Comparison of ENCODE assay signal across 15 cellular contexts in genomic region chr11:122646549-122647340, GRCh38. TPM values are rescaled to one million over a fixed set of nuclear protein-coding genes. Genes with fewer than 3 reads are reported as not detected.
DNase-seq lines count a peak whose midpoint lies in the region; ATAC-seq, FAIRE-seq and TF ChIP-seq lines count a peak whose summit lies in the region.
"Had no signal": no experiment of that assay in that cellular context is flagged by ENCODE, and none has a peak within 500 bp of the region (broad histone marks: within the 10 kb centered on the region; RNA-seq: fewer than 3 reads in every experiment).

No MANE protein-coding gene starts in this region.

- FAIRE-seq in urothelium cell line (lab: Jason Lieb, UNC): no peak
- FAIRE-seq: islet of Langerhans had no signal

- H3K27ac ChIP-seq in RWPE2 (ENCODE audit: poor library complexity, severe bottlenecking): peak overlapping the region; percentile 50
- H3K27ac ChIP-seq: 22Rv1, esophagus muscularis mucosa, HL-60 had no signal

- H3K27me3 ChIP-seq in RWPE2 (ENCODE audit: insufficient read depth, poor library complexity, severe bottlenecking): no peaks in the 10 kb centered on the region

- H3K4me3 ChIP-seq in RWPE2 (ENCODE audit: severe bottlenecking) (no peak overlapping the region), fibroblast of the aortic adventitia (ENCODE audit: low read depth, low read length) (no peak overlapping the region)
- H3K4me3 ChIP-seq: esophagus muscularis mucosa had no signal

- TF ChIP-seq CTCF in RWPE2 (IDR thresholded peaks at IDR 0.05; ENCODE audit: poor library complexity, severe bottlenecking): no peak
- no peak for TF ChIP-seq CTCF in fibroblast of the aortic adventitia (IDR thresholded peaks at IDR 0.05; ENCODE audit: insufficient read depth, low read length)

- DNase-seq in NCI-H1092 treated with DMSO at 0.1 percent for 48 hours (lab: John Stamatoyannopoulos, UW): peak; percentile 24
- DNase-seq in NCI-H1092 (lab: John Stamatoyannopoulos, UW): no peak
- DNase-seq in RWPE2 (ENCODE audit: low spot score): no peak
- DNase-seq in fibroblast of the aortic adventitia (ENCODE audit: low read depth): peak; percentile 82
- DNase-seq in urothelium cell line (ENCODE audit: low spot score): peak; percentile 43
- no peak for DNase-seq in NCI-H2029 treated with DMSO at 0.1 percent for 48 hours (lab: John Stamatoyannopoulos, UW)
- no peak for DNase-seq in NCI-H446 treated with DMSO at 0.1 percent for 48 hours (lab: John Stamatoyannopoulos, UW)
- DNase-seq: activated CD4-positive, alpha-beta T cell treated with anti-CD3 and anti-CD28 coated beads, Interleukin-2, amount 50 U/mL, for 4 hours; naive thymus-derived CD8-positive, alpha-beta T cell had no signal

- no peaks in the 10 kb centered on the region for H3K9me3 ChIP-seq in RWPE2 (ENCODE audit: severe bottlenecking)
- H3K9me3 ChIP-seq: esophagus muscularis mucosa had no signal

- ATAC-seq in RWPE2 (ENCODE audit: low read depth) (peak; percentile 32; the same call in 2 of the 3 replicates), GM21423 (IDR thresholded peaks at IDR 0.05; ENCODE audit: unreplicated experiment) (no peak)
- ATAC-seq: naive thymus-derived CD8-positive, alpha-beta T cell; sciatic nerve had no signal

- peaks cover 18% of the 10 kb centered on the region for H3K4me1 ChIP-seq in RWPE2 (ENCODE audit: insufficient read depth, poor library complexity, severe bottlenecking)

- no peaks in the 10 kb centered on the region for H3K36me3 ChIP-seq in RWPE2 (ENCODE audit: low read depth)
- H3K36me3 ChIP-seq: esophagus muscularis mucosa had no signal

RNA-seq across cellular contexts. Expression of gene UBASH3B, which starts 8.8 kb away (rescaled TPM):
- 3.5 and 23.2 TPM in 2 replicates for total RNA-seq in fibroblast of the aortic adventitia (ENCODE audit: low replicate concordance)

Comparison
In these comparisons a context has a peak if more than half of its experiments do, and no peak if none do; other contexts are left out.
1. DNase-seq: peak in NCI-H1092 treated with DMSO at 0.1 percent for 48 hours (single experiment), fibroblast of the aortic adventitia (single experiment) and urothelium cell line (single experiment); none in NCI-H1092 (single experiment), RWPE2 (single experiment), NCI-H2029 treated with DMSO at 0.1 percent for 48 hours (single experiment) and NCI-H446 treated with DMSO at 0.1 percent for 48 hours (single experiment).